Comparison of ENCODE assay signal across 8 cellular contexts in genomic region chr20:37914672-37915433, GRCh38. TPM values are rescaled to one million over a fixed set of nuclear protein-coding genes. Genes with fewer than 3 reads are reported as not detected.
DNase-seq lines count a peak whose midpoint lies in the region; ATAC-seq, FAIRE-seq and TF ChIP-seq lines count a peak whose summit lies in the region.

No MANE protein-coding gene starts in this region.

- no peak for ATAC-seq in GM18505 (IDR thresholded peaks at IDR 0.05; ENCODE audit: unreplicated experiment)
- peak in 3 of 4 donors; percentile 46 to 50 (median 47) for ATAC-seq in pancreas
- ATAC-seq in body of pancreas, result no peak
- ATAC-seq in GM21390 (IDR thresholded peaks at IDR 0.05; ENCODE audit: unreplicated experiment), result no peak
- no peak for ATAC-seq in GM18498 (IDR thresholded peaks at IDR 0.05; ENCODE audit: unreplicated experiment)

- H3K9me3 ChIP-seq in SJCRH30 (replicated peaks), result no peaks in the 10 kb centered on the region
- no peaks in the 10 kb centered on the region for H3K9me3 ChIP-seq in esophagus muscularis mucosa
- H3K9me3 ChIP-seq in pancreas, result no peaks in the 10 kb centered on the region
- no peaks in the 10 kb centered on the region for H3K9me3 ChIP-seq in body of pancreas

- FAIRE-seq in pancreas (lab: Jason Lieb, UNC), result no peak

- H3K27me3 ChIP-seq in SJCRH30 (peaks cover 26% of the 10 kb centered on the region), esophagus muscularis mucosa (peaks cover 0 to 42% (median 0%) of the 10 kb centered on the region in 4 donors), pancreas (no peaks in the 10 kb centered on the region), body of pancreas (peaks cover 0 to 5% of the 10 kb centered on the region in 2 donors)

- no peak for TF ChIP-seq CTCF in esophagus muscularis mucosa (IDR thresholded peaks at IDR 0.05)
- no peak for TF ChIP-seq CTCF in pancreas (IDR thresholded peaks at IDR 0.05)
- TF ChIP-seq CTCF in body of pancreas (IDR thresholded peaks at IDR 0.05), result no peak

- peak overlapping the region; percentile 42 for H3K27ac ChIP-seq in SJCRH30
- peak overlapping the region; percentile 36 to 69 (median 56) for H3K27ac ChIP-seq in esophagus muscularis mucosa (replicated peaks in 1 of 4)
- no peak overlapping the region for H3K27ac ChIP-seq in pancreas
- no peak overlapping the region for H3K27ac ChIP-seq in body of pancreas

- TF ChIP-seq POLR2A in GM18505 (IDR thresholded peaks at IDR 0.05; ENCODE audit: borderline replicate concordance, extremely low read depth, insufficient read depth, insufficient read length) (peak; percentile 47), esophagus muscularis mucosa (IDR thresholded peaks at IDR 0.05; ENCODE audit: low read depth) (no peak), body of pancreas (IDR thresholded peaks at IDR 0.05) (no peak)

- H3K4me3 ChIP-seq in SJCRH30 (peak overlapping the region; percentile 56), esophagus muscularis mucosa (peak overlapping the region; percentile 39 to 49 (median 42)), pancreas (no peak overlapping the region), body of pancreas (no peak overlapping the region)

- no peak for TF ChIP-seq EP300 in esophagus muscularis mucosa (IDR thresholded peaks at IDR 0.05)

- H3K4me1 ChIP-seq in SJCRH30 (peaks cover 13% of the 10 kb centered on the region; the same call in 1 of the 2 replicates), esophagus muscularis mucosa (peaks cover 15 to 48% (median 45%) of the 10 kb centered on the region in 4 donors), pancreas (no peaks in the 10 kb centered on the region), body of pancreas (peaks cover 12% of the 10 kb centered on the region)

- DNase-seq in SJCRH30, result peak; percentile 85 to 89
- DNase-seq in esophagus muscularis mucosa (ENCODE audit: extremely low spot score), result no peak
- DNase-seq in pancreas, result peak in 1 of 6 donors; percentile 41
- no peak for DNase-seq in body of pancreas
- no peak for DNase-seq in inferior parietal cortex (ENCODE audit: extremely low spot score)

- intact Hi-C loops in esophagus muscularis mucosa (cut with DNase I), result no loop called here
- intact Hi-C loops in pancreas (cut with DNase I), result no loop called here
- intact Hi-C loops in body of pancreas (cut with DNase I), result no loop called here

- 8% methylated on average over 21 of the region's 34 CpGs for WGBS in esophagus muscularis mucosa
- 15 to 20% methylated on average over 29 to 34 of the region's 34 CpGs for WGBS in pancreas, 2 donors
- WGBS in body of pancreas, 2 donors, result 16 to 23% methylated on average over 24 to 34 of the region's 34 CpGs

- no peaks in the 10 kb centered on the region for H3K36me3 ChIP-seq in SJCRH30
- no peaks in the 10 kb centered on the region for H3K36me3 ChIP-seq in esophagus muscularis mucosa
- H3K36me3 ChIP-seq in pancreas, result no peaks in the 10 kb centered on the region
- H3K36me3 ChIP-seq in body of pancreas (replicated peaks in 1 of 2; ENCODE audit: insufficient read depth in 1 of 2, low read depth in 2 of 2), result no peaks in the 10 kb centered on the region

RNA-seq across cellular contexts. Expression of gene VSTM2L, which starts 11.9 kb away (rescaled TPM):
- total RNA-seq in SJCRH30 (2014; rRNA removed; shearing (Covaris generic)), result 0.18 and 0.22 TPM in 2 replicates
- total RNA-seq in esophagus muscularis mucosa (10 to 100 TPM in 2 of 4 donors, 1 to 10 TPM in 2; 7.5 to 11.7 (median 10.1) TPM), pancreas (1 to 10 TPM; 1.1 to 4.4 (median 2.8) TPM), body of pancreas (1 to 10 TPM; 5.3 to 7.0 TPM)
- polyA plus RNA-seq in pancreas, result 10 to 100 TPM in 1 of 2 donors, 1 to 10 TPM in 1; 2.8 to 10.1 TPM

Comparison
In these comparisons a context has a peak if more than half of its experiments do, and no peak if none do; other contexts are left out.
1. ATAC-seq: peak in pancreas (3 of 4); none in GM18505 (single experiment), body of pancreas (single experiment), GM21390 (single experiment) and GM18498 (single experiment).
2. DNase-seq: peak in SJCRH30 (2 of 2); none in esophagus muscularis mucosa (single experiment), body of pancreas (0 of 4) and inferior parietal cortex (single experiment).
3. H3K27ac ChIP-seq: peak in SJCRH30 (single experiment) and esophagus muscularis mucosa (4 of 4); none in pancreas (0 of 4) and body of pancreas (0 of 4).
4. H3K4me3 ChIP-seq: peak in SJCRH30 (single experiment) and esophagus muscularis mucosa (4 of 4); none in pancreas (0 of 4) and body of pancreas (0 of 2).